Comparison of ENCODE assay signal across 8 cellular contexts in the genomic region with DNA sequence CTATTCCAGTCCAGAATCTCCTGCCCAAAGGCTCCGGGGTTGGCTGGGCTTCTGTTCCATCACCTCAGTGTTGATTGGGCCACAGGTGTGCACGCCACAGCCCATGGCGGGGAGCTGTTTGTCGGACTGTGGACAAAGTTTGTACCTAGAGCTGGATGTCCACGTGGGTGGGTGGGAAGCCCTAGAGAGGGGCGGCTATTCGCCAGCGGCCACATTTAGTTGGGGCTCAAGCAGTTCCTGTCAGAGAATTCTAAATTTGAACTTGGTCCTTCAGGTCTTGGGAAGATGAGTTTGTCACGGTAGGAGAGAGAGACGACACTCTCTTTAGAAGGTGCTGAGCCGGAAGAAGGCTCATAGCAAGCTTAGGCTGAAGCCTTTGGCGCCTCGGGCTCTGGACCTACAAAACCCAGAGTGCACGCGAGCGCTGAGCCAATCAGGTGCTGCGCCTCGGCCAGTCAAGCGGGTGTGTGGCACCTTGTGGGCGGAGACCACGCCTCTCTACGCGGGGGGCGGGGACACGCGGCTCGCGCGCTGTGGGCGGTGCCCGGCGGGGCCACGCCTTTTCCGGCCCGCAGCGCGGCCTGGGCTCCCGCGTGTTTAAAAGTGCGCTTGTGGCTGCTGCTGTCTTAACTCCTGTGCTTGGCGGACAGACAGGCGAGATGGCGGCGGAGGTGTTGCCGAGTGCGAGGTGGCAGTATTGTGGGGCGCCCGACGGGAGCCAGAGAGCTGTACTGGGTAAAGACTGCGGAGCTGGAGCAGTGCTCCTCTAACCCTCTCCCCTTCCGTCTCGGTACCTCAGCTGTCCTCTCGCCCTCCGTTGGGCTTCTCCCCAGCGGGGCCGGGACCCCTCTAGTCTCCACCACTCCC. TPM values are rescaled to one million over a fixed set of nuclear protein-coding genes. Genes with fewer than 3 reads are reported as not detected.
DNase-seq lines count a peak whose midpoint lies in the region; ATAC-seq, FAIRE-seq and TF ChIP-seq lines count a peak whose summit lies in the region.

A gene with protein sequence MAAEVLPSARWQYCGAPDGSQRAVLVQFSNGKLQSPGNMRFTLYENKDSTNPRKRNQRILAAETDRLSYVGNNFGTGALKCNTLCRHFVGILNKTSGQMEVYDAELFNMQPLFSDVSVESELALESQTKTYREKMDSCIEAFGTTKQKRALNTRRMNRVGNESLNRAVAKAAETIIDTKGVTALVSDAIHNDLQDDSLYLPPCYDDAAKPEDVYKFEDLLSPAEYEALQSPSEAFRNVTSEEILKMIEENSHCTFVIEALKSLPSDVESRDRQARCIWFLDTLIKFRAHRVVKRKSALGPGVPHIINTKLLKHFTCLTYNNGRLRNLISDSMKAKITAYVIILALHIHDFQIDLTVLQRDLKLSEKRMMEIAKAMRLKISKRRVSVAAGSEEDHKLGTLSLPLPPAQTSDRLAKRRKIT (plus strand): TSS at position 560 of the 867 bp plus-strand sequence. CDS start 100 bp downstream, at position 660.

- TF ChIP-seq POLR2A in thyroid gland (IDR thresholded peaks at IDR 0.05), result peak in 1 of 2 donors; percentile 76

- H3K4me2 ChIP-seq in SU-DHL-6 (ENCODE audit: low read depth, low read length, poor library complexity, severe bottlenecking), result peak within 1 kb of the TSS; percentile 78

- peak within 1 kb of the TSS; percentile 92 for H2AFZ ChIP-seq in SU-DHL-6 (ENCODE audit: low read depth, low read length, severe bottlenecking)

- H3K9me2 ChIP-seq in SU-DHL-6 (replicated peaks; ENCODE audit: insufficient read depth, low read length), result no peaks in the 10 kb centered on the region

- peaks cover 32% of the 10 kb centered on the region for H3K79me2 ChIP-seq in SU-DHL-6 (ENCODE audit: insufficient read depth, low read length)

- H3K9ac ChIP-seq in SU-DHL-6 (ENCODE audit: low read length), result peak within 1 kb of the TSS; percentile 92

- peaks cover 9% of the 10 kb centered on the region for H3K27me3 Mint-ChIP-seq in activated naive CD8-positive, alpha-beta T cell treated with anti-CD3 and anti-CD28 coated beads, Interleukin-2, amount 10 ng/mL, durations not matched to agents 7 days and 5 days

- ATAC-seq in HG02759 (IDR thresholded peaks at IDR 0.05; ENCODE audit: unreplicated experiment) (peak; percentile 97), Right ventricle myocardium inferior (peak; percentile 98), pancreas (peak; percentile 99)
- peak; percentile 98 for ATAC-seq in activated naive CD8-positive, alpha-beta T cell treated with anti-CD3 and anti-CD28 coated beads, Interleukin-2, amount 10 ng/mL, durations not matched to agents 7 days and 5 days (ENCODE audit: low read depth)

- no peak for FAIRE-seq in pancreas (lab: Jason Lieb, UNC)

- H3K27me3 ChIP-seq in SU-DHL-6 (ENCODE audit: low read length) (no peaks in the 10 kb centered on the region), pancreas (no peaks in the 10 kb centered on the region), thyroid gland (no peaks in the 10 kb centered on the region)

- H3K9me3 Mint-ChIP-seq in activated naive CD8-positive, alpha-beta T cell treated with anti-CD3 and anti-CD28 coated beads, Interleukin-2, amount 10 ng/mL, durations not matched to agents 7 days and 5 days, result no peaks in the 10 kb centered on the region

- peak within 1 kb of the TSS; percentile 98 for H3K4me3 Mint-ChIP-seq in activated naive CD8-positive, alpha-beta T cell treated with anti-CD3 and anti-CD28 coated beads, Interleukin-2, amount 10 ng/mL, durations not matched to agents 7 days and 5 days

- intact Hi-C loops in Right ventricle myocardium inferior (cut with DNase I), result loop anchor here (2.0 to 10.0 kb wide), 2 partner anchors 19 to 89 kb away; a partner anchor contains a TSS
- intact Hi-C loops in pancreas (cut with DNase I), result loop anchor here in 1 of 3 donors (10.0 kb wide), 2 partner anchors 109 to 269 kb away; a partner anchor contains a TSS
- intact Hi-C loops in thyroid gland (cut with DNase I), result no loop called here

- H3K4me1 Mint-ChIP-seq in activated naive CD8-positive, alpha-beta T cell treated with anti-CD3 and anti-CD28 coated beads, Interleukin-2, amount 10 ng/mL, durations not matched to agents 7 days and 5 days, result peaks cover 28% of the 10 kb centered on the region

- peaks cover 5% of the 10 kb centered on the region; the same call in 1 of the 2 replicates for H3F3A ChIP-seq in SU-DHL-6 (ENCODE audit: insufficient read depth)

- H3K4me1 ChIP-seq in pancreas, result peaks cover 13 to 19% (median 16%) of the 10 kb centered on the region in 3 donors
- peaks cover 16 to 17% of the 10 kb centered on the region in 2 donors for H3K4me1 ChIP-seq in thyroid gland

- no peak for TF ChIP-seq CTCF in GM12865 (IDR thresholded peaks at IDR 0.05; ENCODE audit: insufficient read depth, low read depth, low read length, missing control alignments)
- no peak for TF ChIP-seq CTCF in SU-DHL-6 (IDR thresholded peaks at IDR 0.05; ENCODE audit: insufficient read depth, low read length, poor library complexity, severe bottlenecking)
- no peak for TF ChIP-seq CTCF in pancreas (IDR thresholded peaks at IDR 0.05)
- TF ChIP-seq CTCF in thyroid gland (IDR thresholded peaks at IDR 0.05), result no peak

- WGBS in pancreas, 2 donors, result 1 to 2% methylated on average over 55 to 56 of the region's 56 CpGs
- WGBS in thyroid gland, 2 donors, result 9 to 16% methylated on average over 18 to 20 of the region's 56 CpGs

- H3K27ac ChIP-seq in SU-DHL-6 (ENCODE audit: low read depth, low read length), result peak within 1 kb of the TSS; percentile 62
- H3K27ac ChIP-seq in pancreas, result peak within 1 kb of the TSS; percentile 14 to 55 (median 46)
- peak within 1 kb of the TSS in 2 of 3 donors; percentile 31 to 42 for H3K27ac ChIP-seq in thyroid gland

- peaks cover 9% of the 10 kb centered on the region for H3K36me3 Mint-ChIP-seq in activated naive CD8-positive, alpha-beta T cell treated with anti-CD3 and anti-CD28 coated beads, Interleukin-2, amount 10 ng/mL, durations not matched to agents 7 days and 5 days

- H3K27ac Mint-ChIP-seq in activated naive CD8-positive, alpha-beta T cell treated with anti-CD3 and anti-CD28 coated beads, Interleukin-2, amount 10 ng/mL, durations not matched to agents 7 days and 5 days, result peak within 1 kb of the TSS; percentile 96

- no peaks in the 10 kb centered on the region for H4K20me1 ChIP-seq in SU-DHL-6 (ENCODE audit: low read depth, low read length)

- POLR2A ChIA-PET in activated naive CD8-positive, alpha-beta T cell treated with anti-CD3 and anti-CD28 coated beads, Interleukin-2, amount 10 ng/mL, durations not matched to agents 7 days and 5 days (lab: Charles Lee), result interaction anchor here (0.8 to 3.7 kb wide), 10 partner anchors 9 to 299 kb away, joined by 3 to 44 read pairs (median 6); a partner anchor contains a TSS

- H3K36me3 ChIP-seq in SU-DHL-6 (ENCODE audit: low read length) (peaks cover 6% of the 10 kb centered on the region; the same call in 1 of the 2 replicates), pancreas (peaks cover 0 to 14% (median 0%) of the 10 kb centered on the region in 3 donors), thyroid gland (peaks cover 3 to 6% of the 10 kb centered on the region in 2 donors)

- DNase-seq in GM12865 (ENCODE audit: low read depth) (peak; percentile 99), NCI-H1417 (lab: John Stamatoyannopoulos, UW) (peak; percentile 90 to 95 (median 91)), Right ventricle myocardium inferior (ENCODE audit: missing footprints) (peak; percentile 98), pancreas (peak; percentile 94 to 99 (median 98)), thyroid gland (peak; percentile 97)
- peak; percentile 99 for DNase-seq in activated naive CD8-positive, alpha-beta T cell treated with anti-CD3 and anti-CD28 coated beads, Interleukin-2, amount 10 ng/mL, durations not matched to agents 7 days and 5 days

- H3K4me3 ChIP-seq in GM12865 (ENCODE audit: low read depth, low read length) (peak within 1 kb of the TSS; percentile 95), SU-DHL-6 (ENCODE audit: insufficient read depth, low read length, poor library complexity, severe bottlenecking) (peak within 1 kb of the TSS; percentile 81), pancreas (peak within 1 kb of the TSS; percentile 56 to 91 (median 72)), thyroid gland (replicated peaks in 1 of 3) (peak within 1 kb of the TSS; percentile 27 to 53 (median 42))

- H3K9me3 ChIP-seq in SU-DHL-6 (ENCODE audit: insufficient read depth, low read length) (no peaks in the 10 kb centered on the region), pancreas (no peaks in the 10 kb centered on the region), thyroid gland (no peaks in the 10 kb centered on the region)

RNA-seq across cellular contexts. Expression of the gene that starts here (rescaled TPM):
- 10 to 100 TPM; 33.0 to 36.5 TPM for total RNA-seq in activated naive CD8-positive, alpha-beta T cell treated with anti-CD3 and anti-CD28 coated beads, Interleukin-2, amount 10 ng/mL, durations not matched to agents 7 days and 5 days
- 10.5 TPM for total RNA-seq in Right ventricle myocardium inferior
- 10 to 100 TPM; 15.8 to 30.1 (median 21.3) TPM for total RNA-seq in pancreas
- 10 to 100 TPM; 11.9 to 12.8 TPM for polyA plus RNA-seq in pancreas
- total RNA-seq in thyroid gland, result 10 to 100 TPM; 14.8 to 23.3 (median 18.5) TPM

Comparison
In these comparisons a context has a peak if more than half of its experiments do, and no peak if none do; other contexts are left out.
1. Peak in every context shown above with its lines: DNase-seq, ATAC-seq, H3K4me3 ChIP-seq and H3K27ac ChIP-seq.
2. H3K4me3 ChIP-seq: peak in every context shown above with its lines; median percentile 95 in GM12865; 81 in SU-DHL-6; 72 in pancreas; 42 in thyroid gland.